In the genomic region with DNA sequence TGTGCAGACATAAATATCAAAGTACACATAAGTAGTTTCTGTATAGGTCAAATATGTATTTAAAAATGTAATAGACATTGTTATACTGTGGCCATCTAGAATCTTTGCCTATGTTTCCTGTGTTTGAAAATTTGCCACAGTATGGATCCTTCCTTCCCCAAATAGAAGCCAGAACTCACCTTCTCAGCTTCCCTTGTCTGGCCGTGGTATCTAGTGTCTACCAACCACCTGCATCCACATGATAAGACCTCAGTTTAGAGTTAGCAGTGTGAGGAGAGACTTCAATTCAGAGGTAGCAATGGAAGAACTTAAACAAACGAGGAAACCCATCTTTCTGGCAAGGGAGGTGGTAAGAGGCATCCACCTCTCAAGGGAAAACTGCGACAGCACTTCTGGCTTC, we compare ENCODE assay signal across 1 cellular context.
A peak's percentile ranks its signal among the peaks of the same experiment; 100 is the strongest.
TF ChIP-seq lines count a peak whose summit lies in the region.

No MANE protein-coding gene starts in this region.

TF ChIP-seq in K562, 482 proteins besides CTCF, POLR2A, EP300 and RAD21 (continues in another document):
- TF ChIP-seq, protein P1, sequence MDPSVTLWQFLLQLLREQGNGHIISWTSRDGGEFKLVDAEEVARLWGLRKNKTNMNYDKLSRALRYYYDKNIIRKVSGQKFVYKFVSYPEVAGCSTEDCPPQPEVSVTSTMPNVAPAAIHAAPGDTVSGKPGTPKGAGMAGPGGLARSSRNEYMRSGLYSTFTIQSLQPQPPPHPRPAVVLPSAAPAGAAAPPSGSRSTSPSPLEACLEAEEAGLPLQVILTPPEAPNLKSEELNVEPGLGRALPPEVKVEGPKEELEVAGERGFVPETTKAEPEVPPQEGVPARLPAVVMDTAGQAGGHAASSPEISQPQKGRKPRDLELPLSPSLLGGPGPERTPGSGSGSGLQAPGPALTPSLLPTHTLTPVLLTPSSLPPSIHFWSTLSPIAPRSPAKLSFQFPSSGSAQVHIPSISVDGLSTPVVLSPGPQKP (CRISPR knock-in tag; IDR thresholded peaks at IDR 0.05), result no peak
- TF ChIP-seq SNRNP70 (optimal IDR thresholded peaks at IDR 0.05; ENCODE audit: low read depth, low read length), result no peak
- TF ChIP-seq, protein P2, sequence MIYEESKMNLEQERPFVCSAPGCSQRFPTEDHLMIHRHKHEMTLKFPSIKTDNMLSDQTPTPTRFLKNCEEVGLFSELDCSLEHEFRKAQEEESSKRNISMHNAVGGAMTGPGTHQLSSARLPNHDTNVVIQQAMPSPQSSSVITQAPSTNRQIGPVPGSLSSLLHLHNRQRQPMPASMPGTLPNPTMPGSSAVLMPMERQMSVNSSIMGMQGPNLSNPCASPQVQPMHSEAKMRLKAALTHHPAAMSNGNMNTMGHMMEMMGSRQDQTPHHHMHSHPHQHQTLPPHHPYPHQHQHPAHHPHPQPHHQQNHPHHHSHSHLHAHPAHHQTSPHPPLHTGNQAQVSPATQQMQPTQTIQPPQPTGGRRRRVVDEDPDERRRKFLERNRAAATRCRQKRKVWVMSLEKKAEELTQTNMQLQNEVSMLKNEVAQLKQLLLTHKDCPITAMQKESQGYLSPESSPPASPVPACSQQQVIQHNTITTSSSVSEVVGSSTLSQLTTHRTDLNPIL (CRISPR knock-in tag; IDR thresholded peaks at IDR 0.05), result no peak
- no peak for TF ChIP-seq HNRNPK (IDR thresholded peaks at IDR 0.05; ENCODE audit: low read depth, low read length, poor library complexity, severe bottlenecking)
- no peak for TF ChIP-seq EZH2 (IDR thresholded peaks at IDR 0.05; ENCODE audit: borderline replicate concordance, low read depth, low read length)
- TF ChIP-seq MEF2A (IDR thresholded peaks at IDR 0.05; ENCODE audit: control insufficient read depth, low read depth, low read length), result no peak
- TF ChIP-seq, protein P3, sequence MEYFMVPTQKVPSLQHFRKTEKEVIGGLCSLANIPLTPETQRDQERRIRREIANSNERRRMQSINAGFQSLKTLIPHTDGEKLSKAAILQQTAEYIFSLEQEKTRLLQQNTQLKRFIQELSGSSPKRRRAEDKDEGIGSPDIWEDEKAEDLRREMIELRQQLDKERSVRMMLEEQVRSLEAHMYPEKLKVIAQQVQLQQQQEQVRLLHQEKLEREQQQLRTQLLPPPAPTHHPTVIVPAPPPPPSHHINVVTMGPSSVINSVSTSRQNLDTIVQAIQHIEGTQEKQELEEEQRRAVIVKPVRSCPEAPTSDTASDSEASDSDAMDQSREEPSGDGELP (CRISPR knock-in tag; IDR thresholded peaks at IDR 0.05; ENCODE audit: borderline replicate concordance), result no peak
- TF ChIP-seq ZNF668 (CRISPR knock-in tag; IDR thresholded peaks at IDR 0.05), result no peak
- peak; percentile 46 for TF ChIP-seq GATA2 (CRISPR knock-in tag; IDR thresholded peaks at IDR 0.05)
- no peak for TF ChIP-seq EGR1 (conservative IDR thresholded peaks at IDR 0.05)
- TF ChIP-seq, protein P4, sequence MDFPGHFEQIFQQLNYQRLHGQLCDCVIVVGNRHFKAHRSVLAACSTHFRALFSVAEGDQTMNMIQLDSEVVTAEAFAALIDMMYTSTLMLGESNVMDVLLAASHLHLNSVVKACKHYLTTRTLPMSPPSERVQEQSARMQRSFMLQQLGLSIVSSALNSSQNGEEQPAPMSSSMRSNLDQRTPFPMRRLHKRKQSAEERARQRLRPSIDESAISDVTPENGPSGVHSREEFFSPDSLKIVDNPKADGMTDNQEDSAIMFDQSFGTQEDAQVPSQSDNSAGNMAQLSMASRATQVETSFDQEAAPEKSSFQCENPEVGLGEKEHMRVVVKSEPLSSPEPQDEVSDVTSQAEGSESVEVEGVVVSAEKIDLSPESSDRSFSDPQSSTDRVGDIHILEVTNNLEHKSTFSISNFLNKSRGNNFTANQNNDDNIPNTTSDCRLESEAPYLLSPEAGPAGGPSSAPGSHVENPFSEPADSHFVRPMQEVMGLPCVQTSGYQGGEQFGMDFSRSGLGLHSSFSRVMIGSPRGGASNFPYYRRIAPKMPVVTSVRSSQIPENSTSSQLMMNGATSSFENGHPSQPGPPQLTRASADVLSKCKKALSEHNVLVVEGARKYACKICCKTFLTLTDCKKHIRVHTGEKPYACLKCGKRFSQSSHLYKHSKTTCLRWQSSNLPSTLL (IDR thresholded peaks at IDR 0.05), result no peak
- TF ChIP-seq SMARCA4 (IDR thresholded peaks at IDR 0.05), result peak; percentile 60; the same call in 1 of the 2 replicates
- TF ChIP-seq, protein P5, sequence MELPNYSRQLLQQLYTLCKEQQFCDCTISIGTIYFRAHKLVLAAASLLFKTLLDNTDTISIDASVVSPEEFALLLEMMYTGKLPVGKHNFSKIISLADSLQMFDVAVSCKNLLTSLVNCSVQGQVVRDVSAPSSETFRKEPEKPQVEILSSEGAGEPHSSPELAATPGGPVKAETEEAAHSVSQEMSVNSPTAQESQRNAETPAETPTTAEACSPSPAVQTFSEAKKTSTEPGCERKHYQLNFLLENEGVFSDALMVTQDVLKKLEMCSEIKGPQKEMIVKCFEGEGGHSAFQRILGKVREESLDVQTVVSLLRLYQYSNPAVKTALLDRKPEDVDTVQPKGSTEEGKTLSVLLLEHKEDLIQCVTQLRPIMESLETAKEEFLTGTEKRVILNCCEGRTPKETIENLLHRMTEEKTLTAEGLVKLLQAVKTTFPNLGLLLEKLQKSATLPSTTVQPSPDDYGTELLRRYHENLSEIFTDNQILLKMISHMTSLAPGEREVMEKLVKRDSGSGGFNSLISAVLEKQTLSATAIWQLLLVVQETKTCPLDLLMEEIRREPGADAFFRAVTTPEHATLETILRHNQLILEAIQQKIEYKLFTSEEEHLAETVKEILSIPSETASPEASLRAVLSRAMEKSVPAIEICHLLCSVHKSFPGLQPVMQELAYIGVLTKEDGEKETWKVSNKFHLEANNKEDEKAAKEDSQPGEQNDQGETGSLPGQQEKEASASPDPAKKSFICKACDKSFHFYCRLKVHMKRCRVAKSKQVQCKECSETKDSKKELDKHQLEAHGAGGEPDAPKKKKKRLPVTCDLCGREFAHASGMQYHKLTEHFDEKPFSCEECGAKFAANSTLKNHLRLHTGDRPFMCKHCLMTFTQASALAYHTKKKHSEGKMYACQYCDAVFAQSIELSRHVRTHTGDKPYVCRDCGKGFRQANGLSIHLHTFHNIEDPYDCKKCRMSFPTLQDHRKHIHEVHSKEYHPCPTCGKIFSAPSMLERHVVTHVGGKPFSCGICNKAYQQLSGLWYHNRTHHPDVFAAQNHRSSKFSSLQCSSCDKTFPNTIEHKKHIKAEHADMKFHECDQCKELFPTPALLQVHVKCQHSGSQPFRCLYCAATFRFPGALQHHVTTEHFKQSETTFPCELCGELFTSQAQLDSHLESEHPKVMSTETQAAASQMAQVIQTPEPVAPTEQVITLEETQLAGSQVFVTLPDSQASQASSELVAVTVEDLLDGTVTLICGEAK (IDR thresholded peaks at IDR 0.05), result no peak
- TF ChIP-seq, protein P5 (CRISPR knock-in tag; IDR thresholded peaks at IDR 0.05), result no peak
- TF ChIP-seq RFX7 (CRISPR knock-in tag; IDR thresholded peaks at IDR 0.05), result no peak
- TF ChIP-seq STAT5A (IDR thresholded peaks at IDR 0.05; ENCODE audit: borderline replicate concordance, low read length), result 0 out of 2 replicates have a peak, but pooled peaks have one; percentile 21
- TF ChIP-seq ZSCAN29 (IDR thresholded peaks at IDR 0.05), result no peak
- TF ChIP-seq ZBTB1 (CRISPR knock-in tag; IDR thresholded peaks at IDR 0.05; ENCODE audit: borderline replicate concordance, low read depth), result no peak
- TF ChIP-seq SRSF7 (optimal IDR thresholded peaks at IDR 0.05; ENCODE audit: low read depth, low read length), result no peak
- TF ChIP-seq, protein P6, sequence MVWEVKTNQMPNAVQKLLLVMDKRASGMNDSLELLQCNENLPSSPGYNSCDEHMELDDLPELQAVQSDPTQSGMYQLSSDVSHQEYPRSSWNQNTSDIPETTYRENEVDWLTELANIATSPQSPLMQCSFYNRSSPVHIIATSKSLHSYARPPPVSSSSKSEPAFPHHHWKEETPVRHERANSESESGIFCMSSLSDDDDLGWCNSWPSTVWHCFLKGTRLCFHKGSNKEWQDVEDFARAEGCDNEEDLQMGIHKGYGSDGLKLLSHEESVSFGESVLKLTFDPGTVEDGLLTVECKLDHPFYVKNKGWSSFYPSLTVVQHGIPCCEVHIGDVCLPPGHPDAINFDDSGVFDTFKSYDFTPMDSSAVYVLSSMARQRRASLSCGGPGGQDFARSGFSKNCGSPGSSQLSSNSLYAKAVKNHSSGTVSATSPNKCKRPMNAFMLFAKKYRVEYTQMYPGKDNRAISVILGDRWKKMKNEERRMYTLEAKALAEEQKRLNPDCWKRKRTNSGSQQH (CRISPR knock-in tag; IDR thresholded peaks at IDR 0.05), result no peak
- no peak for TF ChIP-seq NCOA1 (IDR thresholded peaks at IDR 0.05; ENCODE audit: low read depth)
- TF ChIP-seq ELF1 (tag; IDR thresholded peaks at IDR 0.05), result no peak
- no peak for TF ChIP-seq HMG20A (CRISPR knock-in tag; conservative IDR thresholded peaks at IDR 0.05)
- TF ChIP-seq PTBP1 (IDR thresholded peaks at IDR 0.05; ENCODE audit: low read depth, low read length), result no peak
- TF ChIP-seq TAL1 (IDR thresholded peaks at IDR 0.05), result peak; percentile 66; the same call in 1 of the 2 replicates
- peak; percentile 1 for TF ChIP-seq CCNT2 (IDR thresholded peaks at IDR 0.05; ENCODE audit: borderline replicate concordance, extremely low read depth, insufficient read length, low read depth, low read length)
- no peak for TF ChIP-seq ZNF165 (CRISPR knock-in tag; IDR thresholded peaks at IDR 0.05; ENCODE audit: borderline replicate concordance)
- 0 out of 4 replicates have a peak, but pooled peaks of 1 of the 2 experiments have one; percentile 17 for TF ChIP-seq FOXA3 (CRISPR knock-in tag; conservative IDR thresholded peaks at IDR 0.05 in 1 of 2, IDR thresholded peaks at IDR 0.05 in 1 of 2)
- TF ChIP-seq TOE1 (IDR thresholded peaks at IDR 0.05; ENCODE audit: borderline replicate concordance), result no peak
- no peak for TF ChIP-seq TOE1 (CRISPR knock-in tag; IDR thresholded peaks at IDR 0.05; ENCODE audit: borderline replicate concordance, low read depth)
- TF ChIP-seq IFI16 (CRISPR knock-in tag; IDR thresholded peaks at IDR 0.05), result no peak
- TF ChIP-seq RAD51 (IDR thresholded peaks at IDR 0.05; ENCODE audit: borderline replicate concordance, low read depth), result no peak
- TF ChIP-seq, protein P7, sequence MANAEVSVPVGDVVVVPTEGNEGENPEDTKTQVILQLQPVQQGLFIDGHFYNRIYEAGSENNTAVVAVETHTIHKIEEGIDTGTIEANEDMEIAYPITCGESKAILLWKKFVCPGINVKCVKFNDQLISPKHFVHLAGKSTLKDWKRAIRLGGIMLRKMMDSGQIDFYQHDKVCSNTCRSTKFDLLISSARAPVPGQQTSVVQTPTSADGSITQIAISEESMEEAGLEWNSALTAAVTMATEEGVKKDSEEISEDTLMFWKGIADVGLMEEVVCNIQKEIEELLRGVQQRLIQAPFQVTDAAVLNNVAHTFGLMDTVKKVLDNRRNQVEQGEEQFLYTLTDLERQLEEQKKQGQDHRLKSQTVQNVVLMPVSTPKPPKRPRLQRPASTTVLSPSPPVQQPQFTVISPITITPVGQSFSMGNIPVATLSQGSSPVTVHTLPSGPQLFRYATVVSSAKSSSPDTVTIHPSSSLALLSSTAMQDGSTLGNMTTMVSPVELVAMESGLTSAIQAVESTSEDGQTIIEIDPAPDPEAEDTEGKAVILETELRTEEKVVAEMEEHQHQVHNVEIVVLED (CRISPR knock-in tag; IDR thresholded peaks at IDR 0.05), result no peak
- no peak for TF ChIP-seq NFE2 (IDR thresholded peaks at IDR 0.05; ENCODE audit: low read depth)
- peak; percentile 66 for TF ChIP-seq DPF2 (IDR thresholded peaks at IDR 0.05)
- TF ChIP-seq HMG20B (CRISPR knock-in tag; IDR thresholded peaks at IDR 0.05), result no peak
- no peak for TF ChIP-seq KAT7 (CRISPR knock-in tag; IDR thresholded peaks at IDR 0.05; ENCODE audit: borderline replicate concordance)
